8 cellular contexts compared by ENCODE assay signal in the genomic region with DNA sequence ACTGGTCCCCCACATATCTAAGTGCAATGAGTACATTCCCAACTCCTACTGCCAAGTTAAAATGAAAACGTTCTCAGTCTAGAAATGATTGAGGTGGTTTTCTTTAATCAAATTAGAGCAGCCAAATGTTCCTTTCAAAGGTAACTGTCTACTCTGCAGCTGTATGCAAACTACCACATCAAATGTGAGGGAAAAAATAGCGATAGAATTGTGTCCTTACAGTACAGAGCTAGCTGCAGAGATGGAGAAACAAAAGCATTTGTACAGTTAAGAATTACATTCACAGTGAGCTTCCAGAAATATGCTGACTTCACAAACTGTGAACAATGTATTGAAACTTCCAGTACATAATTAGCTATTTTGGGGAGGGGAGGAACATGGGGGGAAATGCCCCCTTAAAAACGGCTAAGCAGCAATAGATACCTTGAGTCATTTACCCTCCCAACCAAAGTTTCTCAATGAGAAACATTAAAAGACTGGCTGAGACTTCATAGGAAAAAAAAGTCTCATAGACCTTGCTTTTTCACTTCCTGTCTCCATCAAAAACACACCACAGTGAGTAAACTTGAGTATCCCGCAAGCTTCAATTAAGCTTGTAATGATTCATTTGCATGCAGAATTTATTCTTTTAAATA.
DNase-seq lines count a peak whose midpoint lies in the region; ATAC-seq and TF ChIP-seq lines count a peak whose summit lies in the region.

No MANE protein-coding gene starts in this region.

- peak; percentile 12 for DNase-seq in activated naive CD4-positive, alpha-beta T cell treated with Interleukin-2 at 50 U/mL for 16 hours
- no peak for DNase-seq in activated naive CD4-positive, alpha-beta T cell (lab: John Stamatoyannopoulos, UW)
- DNase-seq in SIG-M5 treated with dmso at 0.1 percent for 504 hours (lab: John Stamatoyannopoulos, UW; ENCODE audit: unreplicated experiment) (peak; percentile 57), memory B cell (ENCODE audit: low spot score in 2 of 2) (no peak), AML-193 (lab: John Stamatoyannopoulos, UW) (no peak), erythroblast (lab: John Stamatoyannopoulos, UW) (no peak)
- no peak for DNase-seq in activated CD4-positive, CD25-positive, alpha-beta regulatory T cell treated with anti-CD3 and anti-CD28 coated beads, Interleukin-2, amount 50 U/mL, for 72 hours

- peak; percentile 50 for ATAC-seq in HG03064 (IDR thresholded peaks at IDR 0.05; ENCODE audit: low read depth, unreplicated experiment)
- peak; percentile 27 for ATAC-seq in memory B cell (ENCODE audit: low read depth)

- no peak for TF ChIP-seq POLR2A in erythroblast (IDR thresholded peaks at IDR 0.05; ENCODE audit: low read length)

- no peak overlapping the region for H3K27ac Mint-ChIP-seq in memory B cell

- peaks cover 6% of the 10 kb centered on the region for H3K9me3 Mint-ChIP-seq in memory B cell

- H3K4me3 Mint-ChIP-seq in memory B cell, result no peak overlapping the region

- no peaks in the 10 kb centered on the region for H3K27me3 Mint-ChIP-seq in memory B cell

- H3K36me3 Mint-ChIP-seq in memory B cell, result peaks cover 4% of the 10 kb centered on the region

- H3K4me1 Mint-ChIP-seq in memory B cell, result peaks cover 20% of the 10 kb centered on the region

Comparison
In these comparisons a context has a peak if more than half of its experiments do, and no peak if none do; other contexts are left out.
1. DNase-seq: peak in activated naive CD4-positive, alpha-beta T cell treated with Interleukin-2 at 50 U/mL for 16 hours (single experiment) and SIG-M5 treated with dmso at 0.1 percent for 504 hours (single experiment); none in activated naive CD4-positive, alpha-beta T cell (0 of 4), memory B cell (0 of 2), AML-193 (0 of 2), erythroblast (0 of 2) and activated CD4-positive, CD25-positive, alpha-beta regulatory T cell treated with anti-CD3 and anti-CD28 coated beads, Interleukin-2, amount 50 U/mL, for 72 hours (single experiment).